ENCODE assay signal across 19 cellular contexts in the genomic region with DNA sequence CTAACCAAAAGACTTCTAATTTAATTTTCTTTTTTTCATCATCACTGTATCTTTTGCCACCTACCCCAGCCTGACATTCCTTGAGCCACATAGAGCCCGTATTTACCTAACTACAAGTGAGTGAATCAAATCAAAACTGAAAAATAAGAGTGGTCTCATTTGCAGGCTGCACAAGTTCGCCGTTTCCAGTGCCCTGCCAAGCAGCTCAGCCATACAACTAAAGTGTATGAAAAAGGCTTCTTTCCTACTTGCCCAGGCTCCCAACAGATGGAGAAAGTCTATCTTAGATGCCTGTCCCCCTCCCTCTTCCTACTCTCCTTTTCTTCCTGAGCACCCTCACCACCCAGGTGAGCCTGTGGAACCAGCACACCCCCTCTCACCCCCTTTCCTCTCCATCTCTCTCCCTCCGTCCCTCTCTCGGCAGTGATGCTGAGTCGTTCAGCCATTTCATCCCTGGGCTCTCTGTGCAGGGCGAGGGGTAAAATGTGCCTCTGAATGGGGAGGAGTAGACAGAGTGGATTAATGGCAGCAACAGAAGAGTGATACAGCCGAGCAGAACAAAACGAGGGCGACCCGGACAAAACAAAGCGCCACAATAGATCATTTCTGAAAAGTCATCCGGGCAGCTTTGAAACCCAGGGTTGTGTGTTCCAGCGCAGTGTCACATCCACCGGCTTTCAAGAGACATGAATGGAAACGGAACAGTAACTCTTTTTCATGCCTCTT.
DNase-seq lines count a peak whose midpoint lies in the region; ATAC-seq and TF ChIP-seq lines count a peak whose summit lies in the region.
"Had no signal": no experiment of that assay in that cellular context is flagged by ENCODE, and none has a peak within 500 bp of the region (broad histone marks: within the 10 kb centered on the region; RNA-seq: fewer than 3 reads in every experiment).

No MANE protein-coding gene starts in this region.

- no peaks in the 10 kb centered on the region for H3K36me3 Mint-ChIP-seq in activated CD4-positive, alpha-beta T cell treated with anti-CD3 and anti-CD28 coated beads for 36 hours (ENCODE audit: low read depth)

- CTCF ChIA-PET in activated CD4-positive, alpha-beta T cell treated with anti-CD3 and anti-CD28 coated beads for 36 hours (lab: Charles Lee): no interaction called here

- H3K27me3 Mint-ChIP-seq in activated CD4-positive, alpha-beta T cell treated with anti-CD3 and anti-CD28 coated beads for 36 hours: peaks cover 1% of the 10 kb centered on the region

- H3K4me3 Mint-ChIP-seq in activated CD4-positive, alpha-beta T cell treated with anti-CD3 and anti-CD28 coated beads for 36 hours: no peak overlapping the region

- peak; percentile 37 for DNase-seq in Ammon's horn (ENCODE audit: low spot score)
- peak in 7 of 61 donors; percentile 14 to 37 (median 21) for DNase-seq in caudate nucleus (lab: John Stamatoyannopoulos, UW)
- DNase-seq in pons (ENCODE audit: low spot score): peak; percentile 45
- DNase-seq in ascending aorta (ENCODE audit: low spot score in 2 of 2): no peak
- no peak for DNase-seq in activated CD4-positive, alpha-beta T cell treated with anti-CD3 and anti-CD28 coated beads for 36 hours
- no peak for DNase-seq in activated naive CD4-positive, alpha-beta T cell (lab: John Stamatoyannopoulos, UW)
- DNase-seq: AML-193; COR-L47; GDM1; HCEC 1CT; KBM-7; NCI-H1105; NCI-H2081; NK-92 treated with Interleukin-12 subunit alpha and Interleukin-12 subunit beta, amount 100 ng/mL, for 24 hours had no signal

- H3K4me3 ChIP-seq in ascending aorta: no peak overlapping the region

- no peaks in the 10 kb centered on the region for H3K9me3 Mint-ChIP-seq in activated CD4-positive, alpha-beta T cell treated with anti-CD3 and anti-CD28 coated beads for 36 hours (ENCODE audit: low read depth)

- H3K27ac ChIP-seq in caudate nucleus (ENCODE audit: low read depth, low read length) (peak overlapping the region; percentile 19), layer of hippocampus (ENCODE audit: low read depth, low read length) (peak overlapping the region; percentile 30), ascending aorta (no peak overlapping the region)
- H3K27ac ChIP-seq: 22Rv1 had no signal

- no peaks in the 10 kb centered on the region for H3K36me3 ChIP-seq in ascending aorta

- no peaks in the 10 kb centered on the region for H3K9me3 ChIP-seq in ascending aorta

- intact Hi-C loops in ascending aorta (cut with DNase I): no loop called here
- intact Hi-C loops in activated CD4-positive, alpha-beta T cell treated with anti-CD3 and anti-CD28 coated beads for 36 hours (cut with DNase I, micrococcal nuclease): no loop called here

- H3K4me1 Mint-ChIP-seq in activated CD4-positive, alpha-beta T cell treated with anti-CD3 and anti-CD28 coated beads for 36 hours: no peaks in the 10 kb centered on the region

- no peaks in the 10 kb centered on the region for H3K4me1 ChIP-seq in ascending aorta

- TF ChIP-seq CTCF in ascending aorta (IDR thresholded peaks at IDR 0.05): no peak

- H3K27me3 ChIP-seq in layer of hippocampus (ENCODE audit: control insufficient read depth, insufficient read depth, low read length) (no peaks in the 10 kb centered on the region), ascending aorta (no peaks in the 10 kb centered on the region)

- H3K27ac Mint-ChIP-seq in activated CD4-positive, alpha-beta T cell treated with anti-CD3 and anti-CD28 coated beads for 36 hours: no peak overlapping the region

- POLR2A ChIA-PET in activated CD4-positive, alpha-beta T cell treated with anti-CD3 and anti-CD28 coated beads for 36 hours (lab: Charles Lee): no interaction called here

- ATAC-seq in activated CD4-positive, alpha-beta T cell treated with anti-CD3 and anti-CD28 coated beads for 36 hours: no peak
- no peak for ATAC-seq in HG02623 (IDR thresholded peaks at IDR 0.05; ENCODE audit: unreplicated experiment)
- ATAC-seq: HepG2, Right ventricle myocardium inferior had no signal

Comparison
In these comparisons a context has a peak if more than half of its experiments do, and no peak if none do; other contexts are left out.
1. DNase-seq: peak in Ammon's horn (single experiment) and pons (single experiment); none in ascending aorta (0 of 2), activated CD4-positive, alpha-beta T cell treated with anti-CD3 and anti-CD28 coated beads for 36 hours (single experiment) and activated naive CD4-positive, alpha-beta T cell (0 of 4).
2. H3K27ac ChIP-seq: peak in caudate nucleus (single experiment) and layer of hippocampus (single experiment); none in ascending aorta (0 of 2).